Comparison of ENCODE assay signal across 19 cellular contexts in genomic region chr14:46433381-46433780, GRCh38.
DNase-seq lines count a peak whose midpoint lies in the region; ATAC-seq and TF ChIP-seq lines count a peak whose summit lies in the region.
"Had no signal": no experiment of that assay in that cellular context is flagged by ENCODE, and none has a peak within 500 bp of the region (broad histone marks: within the 10 kb centered on the region; RNA-seq: fewer than 3 reads in every experiment).

No MANE protein-coding gene starts in this region.

- H2BK5ac ChIP-seq in mesendoderm (ENCODE audit: low read length), result no peak overlapping the region

- H2AK5ac ChIP-seq in mesendoderm (ENCODE audit: low read length), result no peak overlapping the region

- no peak overlapping the region for H4K8ac ChIP-seq in mesendoderm (ENCODE audit: low read depth, low read length)

- TF ChIP-seq CTCF in GM23338 (conservative IDR thresholded peaks at IDR 0.05; ENCODE audit: low read depth in 2 of 2) (no peak), sigmoid colon (IDR thresholded peaks at IDR 0.05) (no peak)

- H3K27me3 Mint-ChIP-seq in GM23338 (ENCODE audit: insufficient read depth, low read depth, poor library complexity), result peaks cover 2% of the 10 kb centered on the region
- H3K27me3 Mint-ChIP-seq: CD4-positive, alpha-beta memory T cell had no signal

- H3K56ac ChIP-seq in mesendoderm (ENCODE audit: low read length), result no peak overlapping the region

- no peaks in the 10 kb centered on the region for H3K9me3 ChIP-seq in sigmoid colon
- H3K9me3 ChIP-seq: A549 had no signal

- H3K9me3 Mint-ChIP-seq in GM23338, result peaks cover 14% of the 10 kb centered on the region

- TF ChIP-seq POLR2A in sigmoid colon (IDR thresholded peaks at IDR 0.05), result no peak

- H2AFZ ChIP-seq in GM23338, result peak overlapping the region; percentile 25

- no peak overlapping the region for H4K5ac ChIP-seq in mesendoderm (ENCODE audit: low read length)

- no peak overlapping the region for H3K23ac ChIP-seq in mesendoderm (ENCODE audit: low read length)

- POLR2A ChIA-PET in HEK293T (lab: Yijun Ruan, JAX), result no interaction called here

- WGBS in mesendoderm (ENCODE audit: extremely low coverage, insufficient coverage, low lambda C conversion rate), result no CpG with 5 or more reads among the region's 3 CpGs
- 93 to 94% methylated on average over 3 of the region's 3 CpGs for WGBS in sigmoid colon, 2 donors

- H3K79me1 ChIP-seq in mesendoderm (ENCODE audit: low read length), result no peaks in the 10 kb centered on the region

- no peaks in the 10 kb centered on the region for H4K20me1 ChIP-seq in GM23338 (replicated peaks; ENCODE audit: insufficient read depth)

- no peak overlapping the region for H2BK120ac ChIP-seq in mesendoderm (ENCODE audit: low read depth, low read length)

- TF ChIP-seq EP300 in sigmoid colon (IDR thresholded peaks at IDR 0.05), result no peak

- H2BK15ac ChIP-seq in mesendoderm (replicated peaks; ENCODE audit: low read depth), result no peak overlapping the region

- no peaks in the 10 kb centered on the region for H3K36me3 ChIP-seq in GM23338 (ENCODE audit: insufficient read depth)
- H3K36me3 ChIP-seq in mesendoderm (ENCODE audit: control insufficient read depth, insufficient read depth, low read length), result no peaks in the 10 kb centered on the region
- no peaks in the 10 kb centered on the region for H3K36me3 ChIP-seq in sigmoid colon

- peaks cover 19% of the 10 kb centered on the region; the same call in 1 of the 2 replicates for H3K4me1 ChIP-seq in GM23338 (ENCODE audit: insufficient read depth)
- no peaks in the 10 kb centered on the region for H3K4me1 ChIP-seq in mesendoderm (ENCODE audit: control insufficient read depth, low read depth, low read length)
- no peaks in the 10 kb centered on the region for H3K4me1 ChIP-seq in sigmoid colon
- H3K4me1 ChIP-seq: A549 had no signal

- no peak overlapping the region for H3K9ac ChIP-seq in mesendoderm (ENCODE audit: low read length)

- CTCF ChIA-PET in HEK293T (lab: Yijun Ruan, JAX), result no interaction called here

- peak overlapping the region; percentile 52 for H3K27ac Mint-ChIP-seq in GM23338
- H3K27ac Mint-ChIP-seq: CD4-positive, alpha-beta memory T cell had no signal

- H3K27me3 ChIP-seq in GM23338 (ENCODE audit: insufficient read depth), result no peaks in the 10 kb centered on the region
- H3K27me3 ChIP-seq in mesendoderm (ENCODE audit: insufficient read depth, low read length, poor library complexity), result no peaks in the 10 kb centered on the region
- no peaks in the 10 kb centered on the region for H3K27me3 ChIP-seq in sigmoid colon

- H3K27ac ChIP-seq in GM23338 (ENCODE audit: low read depth) (0 out of 2 replicates have a peak overlapping the region, but pooled peaks have one; percentile 56), mesendoderm (ENCODE audit: low read depth, low read length) (no peak overlapping the region), sigmoid colon (no peak overlapping the region)
- H3K27ac ChIP-seq: A549 had no signal

- no peak overlapping the region for H3K18ac ChIP-seq in mesendoderm (ENCODE audit: low read length)

- ATAC-seq in GM23338, result no peak
- no peak for ATAC-seq in Right ventricle myocardium superior (ENCODE audit: poor library complexity)
- ATAC-seq: A549 had no signal

- H3F3A ChIP-seq in GM23338 (replicated peaks; ENCODE audit: low read depth), result no peaks in the 10 kb centered on the region

- H3K36me3 Mint-ChIP-seq in GM23338 (ENCODE audit: low read depth), result peaks cover 14% of the 10 kb centered on the region; the same call in 2 of the 3 replicates

- H3K4me3 Mint-ChIP-seq in GM23338, result no peak overlapping the region
- H3K4me3 Mint-ChIP-seq: CD4-positive, alpha-beta memory T cell had no signal

- intact Hi-C loops in Right ventricle myocardium superior (cut with DNase I), result no loop called here
- intact Hi-C loops in sigmoid colon (cut with DNase I), result no loop called here

- H3K9me2 ChIP-seq in GM23338 (ENCODE audit: insufficient read depth), result peaks cover 5% of the 10 kb centered on the region

- H3K4me3 ChIP-seq in GM23338 (no peak overlapping the region), mesendoderm (ENCODE audit: low read length) (no peak overlapping the region), sigmoid colon (no peak overlapping the region)
- H3K4me3 ChIP-seq: A549 had no signal

- DNase-seq in GM23338 (ENCODE audit: low spot score) (no peak), SK-N-DZ (ENCODE audit: low spot score) (peak; percentile 94), mesendoderm (peak; percentile 28), Right ventricle myocardium superior (no peak), HEK293T (ENCODE audit: extremely low spot score) (no peak), sigmoid colon (no peak)
- DNase-seq: 8988T; ACHN; AML-193; C1 segment of cervical spinal cord; Calu3; CD4-positive, alpha-beta memory T cell; COR-L47; DMS53; DMS79 treated with DMSO at 0.1 percent for 48 hours; GF-D8; GOT3; HCEC 1CT had no signal

- H3K79me2 ChIP-seq in GM23338 (replicated peaks; ENCODE audit: insufficient read depth) (no peaks in the 10 kb centered on the region), mesendoderm (ENCODE audit: control insufficient read depth, insufficient read depth, low read length) (no peaks in the 10 kb centered on the region)

- H3K4ac ChIP-seq in mesendoderm (ENCODE audit: low read depth, low read length), result no peak overlapping the region

- peaks cover 24% of the 10 kb centered on the region for H3K4me1 Mint-ChIP-seq in GM23338
- H3K4me1 Mint-ChIP-seq: CD4-positive, alpha-beta memory T cell had no signal

- H3K4me2 ChIP-seq in GM23338 (peak overlapping the region; percentile 48), mesendoderm (ENCODE audit: low read length) (no peak overlapping the region)
- H3K4me2 ChIP-seq: A549 had no signal

TF ChIP-seq in HEK293T, 16 proteins besides CTCF, POLR2A, EP300 and RAD21:
- TF ChIP-seq ARNT (IDR thresholded peaks at IDR 0.05) (no peak), TARDBP (IDR thresholded peaks at IDR 0.05) (no peak), SP1 (IDR thresholded peaks at IDR 0.05) (no peak)

Comparison
In these comparisons a context has a peak if more than half of its experiments do, and no peak if none do; other contexts are left out.
1. DNase-seq: peak in SK-N-DZ (single experiment) and mesendoderm (single experiment); none in GM23338 (single experiment), Right ventricle myocardium superior (single experiment), HEK293T (single experiment) and sigmoid colon (single experiment).